In the genomic region with DNA sequence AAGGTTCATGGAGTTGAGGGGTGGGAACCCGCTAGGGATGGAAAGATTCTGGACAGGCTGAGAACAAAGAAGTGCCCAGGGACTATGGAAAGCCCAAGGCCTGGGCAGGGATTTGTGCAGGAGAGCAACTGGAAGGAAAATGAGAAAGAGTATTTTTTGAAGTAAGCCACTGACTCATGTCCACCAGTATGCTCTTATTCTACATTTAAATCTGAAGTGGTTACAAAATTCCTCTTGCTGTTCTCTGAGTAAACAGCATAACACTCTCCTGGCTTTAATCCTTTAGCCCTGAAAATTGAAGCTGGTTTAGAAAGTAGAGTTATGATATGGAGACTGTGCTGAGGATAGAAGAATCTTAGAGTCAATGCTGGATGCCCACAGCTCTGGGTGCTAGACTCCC, we compare ENCODE assay signal across 28 cellular contexts.
DNase-seq lines count a peak whose midpoint lies in the region; TF ChIP-seq lines count a peak whose summit lies in the region.
"Had no signal": no experiment of that assay in that cellular context is flagged by ENCODE, and none has a peak within 500 bp of the region (broad histone marks: within the 10 kb centered on the region; RNA-seq: fewer than 3 reads in every experiment).

No MANE protein-coding gene starts in this region.

- peaks cover 10% of the 10 kb centered on the region for H3K4me1 Mint-ChIP-seq in HFFc6 (ENCODE audit: low read depth)
- no peaks in the 10 kb centered on the region for H3K4me1 Mint-ChIP-seq in nephron progenitor cell
- H3K4me1 Mint-ChIP-seq in activated naive CD4-positive, alpha-beta T cell treated with anti-CD3 and anti-CD28 coated beads, Interleukin-2, amount 10 ng/mL, durations not matched to agents 7 days and 5 days = no peaks in the 10 kb centered on the region
- H3K4me1 Mint-ChIP-seq: brain, naive B cell had no signal

- CTCF ChIA-PET in activated naive CD4-positive, alpha-beta T cell treated with anti-CD3 and anti-CD28 coated beads, Interleukin-2, amount 10 ng/mL, durations not matched to agents 7 days and 5 days (lab: Charles Lee) = no interaction called here

- H3K27me3 Mint-ChIP-seq in HFFc6 (ENCODE audit: insufficient read depth) = no peaks in the 10 kb centered on the region
- peaks cover 4% of the 10 kb centered on the region for H3K27me3 Mint-ChIP-seq in nephron progenitor cell (ENCODE audit: low read depth, poor library complexity)
- no peaks in the 10 kb centered on the region for H3K27me3 Mint-ChIP-seq in activated naive CD4-positive, alpha-beta T cell treated with anti-CD3 and anti-CD28 coated beads, Interleukin-2, amount 10 ng/mL, durations not matched to agents 7 days and 5 days
- H3K27me3 Mint-ChIP-seq: brain; naive B cell; stimulated activated naive CD8-positive, alpha-beta T cell treated with anti-CD3 and anti-CD28 coated beads, Interleukin-15, Interleukin-2, amounts not matched to agents 100 ng/mL and 50 ng/mL, for 24 hours had no signal

- H3K4me1 ChIP-seq in esophagus muscularis mucosa = no peaks in the 10 kb centered on the region
- H3K4me1 ChIP-seq: Caco-2 had no signal

- no peaks in the 10 kb centered on the region for H3K36me3 Mint-ChIP-seq in HFFc6 (ENCODE audit: low read depth)
- peaks cover 5% of the 10 kb centered on the region for H3K36me3 Mint-ChIP-seq in nephron progenitor cell (ENCODE audit: low read depth)
- H3K36me3 Mint-ChIP-seq in activated naive CD4-positive, alpha-beta T cell treated with anti-CD3 and anti-CD28 coated beads, Interleukin-2, amount 10 ng/mL, durations not matched to agents 7 days and 5 days = peaks cover 1% of the 10 kb centered on the region

- H3K9me3 Mint-ChIP-seq in HFFc6 (no peaks in the 10 kb centered on the region), nephron progenitor cell (no peaks in the 10 kb centered on the region)
- no peaks in the 10 kb centered on the region for H3K9me3 Mint-ChIP-seq in activated naive CD4-positive, alpha-beta T cell treated with anti-CD3 and anti-CD28 coated beads, Interleukin-2, amount 10 ng/mL, durations not matched to agents 7 days and 5 days
- H3K9me3 Mint-ChIP-seq: brain; stimulated activated naive CD8-positive, alpha-beta T cell treated with anti-CD3 and anti-CD28 coated beads, Interleukin-15, Interleukin-2, amounts not matched to agents 100 ng/mL and 50 ng/mL, for 24 hours; T-helper 2 cell treated with Interferon-gamma antibody and Interleukin-4, amounts not matched to agents 5 μg/mL and 100 μg/mL, for 36 hours had no signal

- no peak overlapping the region for H3K4me3 Mint-ChIP-seq in HFFc6
- H3K4me3 Mint-ChIP-seq in nephron progenitor cell = no peak overlapping the region
- H3K4me3 Mint-ChIP-seq in activated naive CD4-positive, alpha-beta T cell treated with anti-CD3 and anti-CD28 coated beads, Interleukin-2, amount 10 ng/mL, durations not matched to agents 7 days and 5 days = no peak overlapping the region
- H3K4me3 Mint-ChIP-seq: brain; naive B cell; stimulated activated naive CD8-positive, alpha-beta T cell treated with anti-CD3 and anti-CD28 coated beads, Interleukin-15, Interleukin-2, amounts not matched to agents 100 ng/mL and 50 ng/mL, for 24 hours; T-helper 2 cell treated with Interferon-gamma antibody and Interleukin-4, amounts not matched to agents 5 μg/mL and 100 μg/mL, for 36 hours had no signal

- no peaks in the 10 kb centered on the region for H3K27me3 ChIP-seq in esophagus muscularis mucosa

- H3K36me3 ChIP-seq in esophagus muscularis mucosa = peaks cover 0 to 16% (median 2%) of the 10 kb centered on the region in 4 donors

- H3K9me3 ChIP-seq in esophagus muscularis mucosa = no peaks in the 10 kb centered on the region
- H3K9me3 ChIP-seq: Caco-2 had no signal

- DNase-seq in AG08395 (ENCODE audit: low spot score) = peak; percentile 23
- peak; percentile 19 for DNase-seq in HFFc6
- DNase-seq in fibroblast of mammary gland (ENCODE audit: low read depth) = peak; percentile 2
- DNase-seq in nephron progenitor cell = no peak
- DNase-seq in NOMO-1 treated with DMSO at 0.1 percent for 48 hours (lab: John Stamatoyannopoulos, UW; ENCODE audit: unreplicated experiment) = no peak
- no peak for DNase-seq in kidney glomerular epithelial cell (lab: John Stamatoyannopoulos, UW)
- DNase-seq in esophagus muscularis mucosa (ENCODE audit: extremely low spot score) = no peak
- no peak for DNase-seq in activated naive CD4-positive, alpha-beta T cell treated with anti-CD3 and anti-CD28 coated beads, Interleukin-2, amount 10 ng/mL, durations not matched to agents 7 days and 5 days
- DNase-seq: activated CD4-positive, alpha-beta T cell treated with anti-CD3 and anti-CD28 coated beads for 4 hours; activated gamma-delta T cell; activated T-cell treated with anti-CD3 and anti-CD28 coated beads, Interleukin-2, amount 50 U/mL, for 1 hour; C1 segment of cervical spinal cord; Caco-2; DMS79 treated with DMSO at 0.1 percent for 48 hours; foreskin melanocyte; naive B cell; NCI-H1092; NCI-H187; NCI-H2171; NCI-H524 treated with DMSO at 0.1 percent for 48 hours; nucleus accumbens; SHP77 had no signal

- no peak for TF ChIP-seq POLR2A in esophagus muscularis mucosa (IDR thresholded peaks at IDR 0.05; ENCODE audit: low read depth)

- no peak for TF ChIP-seq EP300 in esophagus muscularis mucosa (IDR thresholded peaks at IDR 0.05)

- 100% methylated on average over 1 of the region's 1 CpG for WGBS in esophagus muscularis mucosa

- peak overlapping the region; percentile 58 for H3K27ac Mint-ChIP-seq in HFFc6
- peak overlapping the region; percentile 74 for H3K27ac Mint-ChIP-seq in nephron progenitor cell
- H3K27ac Mint-ChIP-seq in activated naive CD4-positive, alpha-beta T cell treated with anti-CD3 and anti-CD28 coated beads, Interleukin-2, amount 10 ng/mL, durations not matched to agents 7 days and 5 days = no peak overlapping the region
- H3K27ac Mint-ChIP-seq: brain; naive B cell; stimulated activated naive CD8-positive, alpha-beta T cell treated with anti-CD3 and anti-CD28 coated beads, Interleukin-15, Interleukin-2, amounts not matched to agents 100 ng/mL and 50 ng/mL, for 24 hours; T-helper 2 cell treated with Interferon-gamma antibody and Interleukin-4, amounts not matched to agents 5 μg/mL and 100 μg/mL, for 36 hours had no signal

- no peak overlapping the region for H3K27ac ChIP-seq in esophagus muscularis mucosa (replicated peaks in 1 of 4)
- H3K27ac ChIP-seq: HL-60, skin epidermis had no signal

- no peak for TF ChIP-seq CTCF in HFFc6 (IDR thresholded peaks at IDR 0.05)
- TF ChIP-seq CTCF in fibroblast of mammary gland (conservative IDR thresholded peaks at IDR 0.05; ENCODE audit: control insufficient read depth, insufficient read depth, low read depth, low read length) = no peak
- TF ChIP-seq CTCF in nephron progenitor cell (IDR thresholded peaks at IDR 0.05) = no peak
- TF ChIP-seq CTCF in esophagus muscularis mucosa (IDR thresholded peaks at IDR 0.05) = no peak

- intact Hi-C loops in esophagus muscularis mucosa (cut with DNase I) = no loop called here

- H3K4me3 ChIP-seq in fibroblast of mammary gland (ENCODE audit: control insufficient read depth, low read depth, low read length) (no peak overlapping the region), esophagus muscularis mucosa (no peak overlapping the region)
- H3K4me3 ChIP-seq: GM12878, skin epidermis had no signal

Comparison
In these comparisons a context has a peak if more than half of its experiments do, and no peak if none do; other contexts are left out.
1. DNase-seq: peak in AG08395 (single experiment), HFFc6 (single experiment) and fibroblast of mammary gland (single experiment); none in nephron progenitor cell (single experiment), NOMO-1 treated with DMSO at 0.1 percent for 48 hours (single experiment), kidney glomerular epithelial cell (single experiment), esophagus muscularis mucosa (single experiment) and activated naive CD4-positive, alpha-beta T cell treated with anti-CD3 and anti-CD28 coated beads, Interleukin-2, amount 10 ng/mL, durations not matched to agents 7 days and 5 days (single experiment).